ENCODE assay signal across 29 cellular contexts in the genomic region with DNA sequence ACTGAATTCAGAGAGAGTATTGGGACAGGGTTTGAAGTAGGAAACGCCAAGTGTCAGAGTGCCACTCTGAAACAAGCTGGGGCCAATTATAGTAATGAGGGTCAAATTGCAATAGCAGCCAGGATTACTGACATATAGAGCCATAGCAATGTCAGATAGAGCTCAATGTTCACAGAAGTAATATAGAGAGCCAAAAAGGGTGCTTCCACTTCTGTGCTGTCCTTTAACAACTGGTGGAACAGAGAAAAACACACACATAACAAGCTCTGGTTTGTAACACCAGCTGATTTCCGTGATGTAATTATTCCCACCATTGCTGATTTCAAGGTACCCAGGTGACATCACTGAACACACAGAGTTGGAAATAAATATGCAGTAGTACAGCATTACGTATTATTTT. TPM values are rescaled to one million over a fixed set of nuclear protein-coding genes. Genes with fewer than 3 reads are reported as not detected.
A peak's percentile ranks its signal among the peaks of the same experiment; 100 is the strongest.
DNase-seq lines count a peak whose midpoint lies in the region; ATAC-seq and TF ChIP-seq lines count a peak whose summit lies in the region.
"Had no signal": no experiment of that assay in that cellular context is flagged by ENCODE, and none has a peak within 500 bp of the region (broad histone marks: within the 10 kb centered on the region; RNA-seq: fewer than 3 reads in every experiment).

No MANE protein-coding gene starts in this region.

- intact Hi-C loops in MCF 10A (cut with micrococcal nuclease) = no loop called here
- intact Hi-C loops in breast epithelium (cut with DNase I; ENCODE audit: low total_unique reads) = no loop called here
- intact Hi-C loops in A673 (cut with micrococcal nuclease; ENCODE audit: unreplicated experiment) = no loop called here

- H3K27ac ChIP-seq in breast epithelium (peak overlapping the region in 1 of 2 donors; percentile 46), neutrophil (peak overlapping the region; percentile 3), A673 (ENCODE audit: low read depth, low read length, poor library complexity, severe bottlenecking) (no peak overlapping the region)
- H3K27ac ChIP-seq: C4-2B had no signal

- H3K4me1 Mint-ChIP-seq in MCF 10A (ENCODE audit: insufficient read depth, unreplicated experiment) = peaks cover 30% of the 10 kb centered on the region
- H3K4me1 Mint-ChIP-seq in chondrocyte (ENCODE audit: low read depth) = peaks cover 24% of the 10 kb centered on the region

- H3K36me3 Mint-ChIP-seq in MCF 10A (ENCODE audit: insufficient read depth, unreplicated experiment) (peaks cover 6% of the 10 kb centered on the region), chondrocyte (ENCODE audit: low read depth) (no peaks in the 10 kb centered on the region)

- H3K27me3 ChIP-seq in breast epithelium (no peaks in the 10 kb centered on the region), neutrophil (no peaks in the 10 kb centered on the region), A673 (replicated peaks; ENCODE audit: insufficient read depth, low read depth, low read length, poor library complexity) (no peaks in the 10 kb centered on the region)
- H3K27me3 ChIP-seq: dorsolateral prefrontal cortex had no signal

- TF ChIP-seq POLR2A in breast epithelium (IDR thresholded peaks at IDR 0.05) = no peak

- BruUV-seq in MCF 10A (replicated peaks; lab: Mats Ljungman, UMichigan) (no TSS peak), A673 (replicated peaks; lab: Mats Ljungman, UMichigan) (no TSS peak)

- H3K27ac Mint-ChIP-seq in MCF 10A (ENCODE audit: low read depth, unreplicated experiment) = peak overlapping the region; percentile 78
- peak overlapping the region; percentile 45 for H3K27ac Mint-ChIP-seq in chondrocyte (ENCODE audit: unreplicated experiment)
- H3K27ac Mint-ChIP-seq: activated CD4-positive, alpha-beta T cell treated with anti-CD3 and anti-CD28 coated beads, Interleukin-2, amount 10 ng/mL, durations not matched to agents 24 days and 14 days had no signal

- no peaks in the 10 kb centered on the region for H3K36me3 ChIP-seq in breast epithelium
- H3K36me3 ChIP-seq in neutrophil = no peaks in the 10 kb centered on the region
- no peaks in the 10 kb centered on the region for H3K36me3 ChIP-seq in A673 (ENCODE audit: insufficient read depth, low read length, poor library complexity, severe bottlenecking)

- H3K4me3 ChIP-seq in breast epithelium = no peak overlapping the region
- H3K4me3 ChIP-seq in neutrophil (ENCODE audit: low read depth in 1 of 2, low read length in 1 of 2) = no peak overlapping the region
- no peak overlapping the region for H3K4me3 ChIP-seq in A673 (ENCODE audit: low read depth, low read length, poor library complexity, severe bottlenecking)
- H3K4me3 ChIP-seq: dorsolateral prefrontal cortex had no signal

- DNase-seq in MCF 10A (ENCODE audit: unreplicated experiment) = no peak
- DNase-seq in breast epithelium (ENCODE audit: low spot score in 2 of 2) = no peak
- no peak for DNase-seq in chondrocyte (ENCODE audit: low spot score)
- DNase-seq in HUDEP-2 (lab: John Stamatoyannopoulos, UW; ENCODE audit: unreplicated experiment in 76 of 76) = no peak
- DNase-seq in A673 (ENCODE audit: low spot score) = no peak
- DNase-seq in iPS-NIHi7 (ENCODE audit: extremely low spot score) = no peak
- DNase-seq: ACHN; activated CD4-positive, alpha-beta T cell treated with anti-CD3 and anti-CD28 coated beads, Interleukin-2, amount 10 ng/mL, durations not matched to agents 24 days and 14 days; activated CD8-positive, alpha-beta memory T cell treated with anti-CD3 and anti-CD28 coated beads, Interleukin-2, amount 50 U/mL, for 4 hours; activated effector memory CD4-positive, alpha-beta T cell treated with Interleukin-2 at 50 U/mL for 16 hours; DMS 273 treated with DMSO at 0.1 percent for 48 hours; dorsolateral prefrontal cortex; erythroblast; left colon; MV-4-11; NCI-H187 treated with DMSO at 0.1 percent for 48 hours; NCI-H2227 treated with DMSO at 0.1 percent for 48 hours; OCI-M1; posterior cingulate gyrus; SHP77 treated with DMSO at 0.1 percent for 48 hours; stimulated activated CD4-positive, alpha-beta T cell treated with anti-CD3 and anti-CD28 coated beads, Interleukin-4, amount 100 ng/mL, for 24 hours; T-cell had no signal

- no peak for ATAC-seq in GM21576 (IDR thresholded peaks at IDR 0.05; ENCODE audit: unreplicated experiment)
- ATAC-seq: left colon; natural killer cell treated with Interleukin-12 subunit alpha and Interleukin-12 subunit beta and Interleukin-15 and Interleukin-18, amount 100 ng/mL, for 72 hours; T-cell had no signal

- CTCF ChIA-PET in MCF 10A (lab: Yijun Ruan, JAX) = interaction anchor here (0.7 to 2.9 kb wide), 16 partner anchors 9 to 282 kb away, joined by 3 to 9 read pairs (median 4); a partner anchor contains a TSS
- CTCF ChIA-PET in A673 (lab: Charles Lee) = no interaction called here

- H3K9me3 Mint-ChIP-seq in MCF 10A (ENCODE audit: unreplicated experiment) = no peaks in the 10 kb centered on the region
- H3K9me3 Mint-ChIP-seq in chondrocyte (ENCODE audit: low read depth) = no peaks in the 10 kb centered on the region
- H3K9me3 Mint-ChIP-seq: natural killer cell treated with Interleukin-12 subunit alpha and Interleukin-12 subunit beta and Interleukin-15 and Interleukin-18, amount 100 ng/mL, for 72 hours; T-cell had no signal

- H3K9me3 ChIP-seq in breast epithelium (no peaks in the 10 kb centered on the region), neutrophil (no peaks in the 10 kb centered on the region), A673 (ENCODE audit: low read depth, low read length, poor library complexity, severe bottlenecking) (no peaks in the 10 kb centered on the region)

- POLR2A ChIA-PET in MCF 10A (lab: Yijun Ruan, JAX) = interaction anchor here (0.9 to 4.4 kb wide), 6 partner anchors 10 to 147 kb away, joined by 3 to 46 read pairs (median 4); no protein-coding TSS in a partner anchor
- POLR2A ChIA-PET in A673 (lab: Charles Lee; ENCODE audit: low non-redundant PET) = no interaction called here

- H3K4me3 Mint-ChIP-seq in MCF 10A (ENCODE audit: unreplicated experiment) (peak overlapping the region; percentile 10), chondrocyte (ENCODE audit: unreplicated experiment) (no peak overlapping the region)
- H3K4me3 Mint-ChIP-seq: activated CD4-positive, alpha-beta T cell treated with anti-CD3 and anti-CD28 coated beads, Interleukin-2, amount 10 ng/mL, durations not matched to agents 24 days and 14 days; natural killer cell treated with Interleukin-12 subunit alpha and Interleukin-12 subunit beta and Interleukin-15 and Interleukin-18, amount 100 ng/mL, for 72 hours; T-cell had no signal

- no peaks in the 10 kb centered on the region for H3K4me1 ChIP-seq in breast epithelium
- peaks cover 4 to 16% of the 10 kb centered on the region in 2 experiments for H3K4me1 ChIP-seq in neutrophil (ENCODE audit: control insufficient read depth in 1 of 2, insufficient read depth in 1 of 2, low read depth in 1 of 2, low read length in 1 of 2)
- peaks cover 4% of the 10 kb centered on the region for H3K4me1 ChIP-seq in A673 (ENCODE audit: insufficient read depth, low read length, poor library complexity, severe bottlenecking)

- H3K27me3 Mint-ChIP-seq in MCF 10A (ENCODE audit: insufficient read depth, unreplicated experiment) (no peaks in the 10 kb centered on the region), chondrocyte (ENCODE audit: low read depth) (no peaks in the 10 kb centered on the region)
- H3K27me3 Mint-ChIP-seq: activated CD4-positive, alpha-beta T cell treated with anti-CD3 and anti-CD28 coated beads, Interleukin-2, amount 10 ng/mL, durations not matched to agents 24 days and 14 days; natural killer cell treated with Interleukin-12 subunit alpha and Interleukin-12 subunit beta and Interleukin-15 and Interleukin-18, amount 100 ng/mL, for 72 hours; T-cell had no signal

- TF ChIP-seq CTCF in MCF 10A (IDR thresholded peaks at IDR 0.05; ENCODE audit: unreplicated experiment) (no peak), breast epithelium (IDR thresholded peaks at IDR 0.05) (no peak), chondrocyte (IDR thresholded peaks at IDR 0.05) (no peak), neutrophil (IDR thresholded peaks at IDR 0.05) (no peak), A673 (conservative IDR thresholded peaks at IDR 0.05; ENCODE audit: low read depth, low read length) (no peak)

RNA-seq across cellular contexts. Expression of a gene that starts 3.0 kb away (rescaled TPM):
- total RNA-seq in MCF 10A (2022) (1.8 and 2.2 TPM in 2 replicates), breast epithelium (10 to 100 TPM; 18.4 to 36.1 (median 29.3) TPM), chondrocyte (not detected in 3 replicates), A673 (2021) (9.4 and 12.3 TPM in 2 replicates)

RNA-seq across cellular contexts. Expression of a gene that starts 9.2 kb away (rescaled TPM):
- total RNA-seq in MCF 10A (2022) = not detected in 2 replicates
- not detected for total RNA-seq in breast epithelium
- total RNA-seq in chondrocyte = not detected in 3 replicates
- not detected in 2 replicates for total RNA-seq in A673 (2021)
- total RNA-seq: activated CD4-positive, alpha-beta T cell treated with anti-CD3 and anti-CD28 coated beads, Interleukin-2, amount 10 ng/mL, durations not matched to agents 24 days and 14 days; dorsolateral prefrontal cortex; H4; left colon; mesenteric fat pad; natural killer cell treated with Interleukin-12 subunit alpha and Interleukin-12 subunit beta and Interleukin-15 and Interleukin-18, amount 100 ng/mL, for 72 hours; T-cell; ureter had no signal

RNA-seq across cellular contexts. Expression of a gene that starts 44.8 kb away (rescaled TPM):
- not detected in 2 replicates for total RNA-seq in MCF 10A (2022)
- total RNA-seq in breast epithelium = under 1 TPM in 2 of 3 donors, not detected in 1; 0.32 to 0.44 TPM
- not detected in 3 replicates for total RNA-seq in chondrocyte
- total RNA-seq in A673 (2021) = not detected in 2 replicates
- total RNA-seq: activated CD4-positive, alpha-beta T cell treated with anti-CD3 and anti-CD28 coated beads, Interleukin-2, amount 10 ng/mL, durations not matched to agents 24 days and 14 days had no signal
